ENCODE assay signal across 8 cellular contexts in genomic region chr15:88638626-88639372, GRCh38. TPM values are rescaled to one million over a fixed set of nuclear protein-coding genes. Genes with fewer than 3 reads are reported as not detected.
DNase-seq lines count a peak whose midpoint lies in the region; ATAC-seq and TF ChIP-seq lines count a peak whose summit lies in the region.

Gene ISG20, plus strand, starts transcription at chr15:88639016. Its CDS starts 351 bp downstream, at chr15:88639367.

- peak within 1 kb of the TSS; percentile 58 for H4K91ac ChIP-seq in H9 (ENCODE audit: insufficient read length, low read depth, low read length)

- no peak within 1 kb of the TSS for H3K23ac ChIP-seq in H9 (ENCODE audit: insufficient read length, low read depth, low read length)

- H3K27ac ChIP-seq in H9 (ENCODE audit: insufficient read length, low read depth, low read length): peak within 1 kb of the TSS; percentile 31
- H3K27ac ChIP-seq in thymus (ENCODE audit: low read depth): peak within 1 kb of the TSS; percentile 100

- no peak within 1 kb of the TSS for H3T11ph ChIP-seq in H9 (ENCODE audit: low read length)

- peaks cover 10% of the 10 kb centered on the region; the same call in 1 of the 2 replicates for H3K4me1 ChIP-seq in H9 (ENCODE audit: insufficient read depth, low read length)
- peaks cover 36% of the 10 kb centered on the region for H3K4me1 ChIP-seq in Loucy (ENCODE audit: insufficient read depth, low read length, poor library complexity, severe bottlenecking)
- peaks cover 42% of the 10 kb centered on the region for H3K4me1 ChIP-seq in thymus (ENCODE audit: control insufficient read depth, insufficient read depth, low read length)

- peaks cover 37 to 45% of the 10 kb centered on the region in 2 experiments for H3K4me1 Mint-ChIP-seq in H9
- peaks cover 80% of the 10 kb centered on the region for H3K4me1 Mint-ChIP-seq in activated naive CD4-positive, alpha-beta T cell treated with anti-CD3 and anti-CD28 coated beads, Interleukin-2, amount 50 U/mL, for 24 hours
- H3K4me1 Mint-ChIP-seq in osteocyte (ENCODE audit: unreplicated experiment): peaks cover 40% of the 10 kb centered on the region

- no peaks in the 10 kb centered on the region for H3F3A ChIP-seq in Loucy (ENCODE audit: low read depth)

- H2BK5ac ChIP-seq in H9 (ENCODE audit: insufficient read length, low read length): no peak within 1 kb of the TSS

- WGBS in H9 (ENCODE audit: extremely low coverage, insufficient read length, low lambda C conversion rate): no CpG with 5 or more reads among the region's 27 CpGs
- 10% methylated on average over 27 of the region's 27 CpGs for WGBS in thymus

- H4K20me1 ChIP-seq in H9 (ENCODE audit: control insufficient read depth, insufficient read depth, insufficient read length) (no peaks in the 10 kb centered on the region), Loucy (ENCODE audit: insufficient read depth, low read length, poor library complexity, severe bottlenecking) (no peaks in the 10 kb centered on the region)

- no peaks in the 10 kb centered on the region for H3K79me1 ChIP-seq in H9 (ENCODE audit: insufficient read depth, low read depth, low read length, poor library complexity, severe bottlenecking)

- peak within 1 kb of the TSS; percentile 17 for H2BK12ac ChIP-seq in H9 (ENCODE audit: insufficient read length, low read depth, low read length)

- ATAC-seq in SK-N-SH treated with all-trans-retinoic acid at 6 μM for 48 hours: peak; percentile 93

- H2AFZ ChIP-seq in H9 (ENCODE audit: low read length) (no peak within 1 kb of the TSS), Loucy (ENCODE audit: low read length) (peak within 1 kb of the TSS; percentile 7; the same call in 1 of the 2 replicates)

- H4K8ac ChIP-seq in H9 (replicated peaks; ENCODE audit: insufficient read length, low read depth, low read length): no peak within 1 kb of the TSS

- H2BK120ac ChIP-seq in H9 (ENCODE audit: low read depth, low read length, poor library complexity, severe bottlenecking): no peak within 1 kb of the TSS

- H3K36me3 Mint-ChIP-seq in H9 (ENCODE audit: insufficient read depth in 1 of 3, low read depth in 3 of 3) (peaks cover 0 to 15% (median 0%) of the 10 kb centered on the region in 3 experiments; a peak in 3 of 7 replicates), osteocyte (ENCODE audit: unreplicated experiment) (no peaks in the 10 kb centered on the region)
- H3K36me3 Mint-ChIP-seq in activated naive CD4-positive, alpha-beta T cell treated with anti-CD3 and anti-CD28 coated beads, Interleukin-2, amount 50 U/mL, for 24 hours: peaks cover 19% of the 10 kb centered on the region

- H3K4me3 Mint-ChIP-seq in H9: peak within 1 kb of the TSS; percentile 37 to 56; a peak in 4 of 5 replicates
- H3K4me3 Mint-ChIP-seq in activated naive CD4-positive, alpha-beta T cell treated with anti-CD3 and anti-CD28 coated beads, Interleukin-2, amount 50 U/mL, for 24 hours: peak within 1 kb of the TSS; percentile 92
- peak within 1 kb of the TSS; percentile 81 for H3K4me3 Mint-ChIP-seq in osteocyte (ENCODE audit: unreplicated experiment)

- H3K36me3 ChIP-seq in Loucy (ENCODE audit: insufficient read depth, low read length) (no peaks in the 10 kb centered on the region), thymus (ENCODE audit: control insufficient read depth, insufficient read depth) (peaks cover 25% of the 10 kb centered on the region)

- H3K79me2 ChIP-seq in H9 (ENCODE audit: insufficient read depth, low read length) (no peaks in the 10 kb centered on the region), Loucy (ENCODE audit: insufficient read depth, low read length) (no peaks in the 10 kb centered on the region)

- no peak within 1 kb of the TSS for H2AK5ac ChIP-seq in H9 (ENCODE audit: insufficient read length, low read length)

- peak within 1 kb of the TSS; percentile 79 to 90 (median 84) for H3K27ac Mint-ChIP-seq in H9
- peak within 1 kb of the TSS; percentile 98 for H3K27ac Mint-ChIP-seq in activated naive CD4-positive, alpha-beta T cell treated with anti-CD3 and anti-CD28 coated beads, Interleukin-2, amount 50 U/mL, for 24 hours
- peak within 1 kb of the TSS; percentile 97 for H3K27ac Mint-ChIP-seq in osteocyte (ENCODE audit: unreplicated experiment)

- no peak within 1 kb of the TSS for H3K56ac ChIP-seq in H9 (ENCODE audit: insufficient read length, low read depth, low read length)

- H3K4me3 ChIP-seq in Loucy (ENCODE audit: low read length, poor library complexity, severe bottlenecking) (peak within 1 kb of the TSS; percentile 66), thymus (ENCODE audit: low read length) (peak within 1 kb of the TSS; percentile 58)

- H3K9me3 Mint-ChIP-seq in H9: no peaks in the 10 kb centered on the region
- H3K9me3 Mint-ChIP-seq in activated naive CD4-positive, alpha-beta T cell treated with anti-CD3 and anti-CD28 coated beads, Interleukin-2, amount 50 U/mL, for 24 hours: no peaks in the 10 kb centered on the region
- no peaks in the 10 kb centered on the region for H3K9me3 Mint-ChIP-seq in osteocyte (ENCODE audit: unreplicated experiment)

- peak within 1 kb of the TSS; percentile 85 for H3K14ac ChIP-seq in H9 (ENCODE audit: insufficient read depth, low read length)

- peaks cover 5% of the 10 kb centered on the region for H3K23me2 ChIP-seq in H9 (ENCODE audit: insufficient read length, low read depth, low read length, poor library complexity, severe bottlenecking)

- peak within 1 kb of the TSS; percentile 21; the same call in 1 of the 2 replicates for H3K4ac ChIP-seq in H9 (ENCODE audit: low read depth, low read length)

- H3K9me3 ChIP-seq in H9 (ENCODE audit: control insufficient read depth, low read depth, low read length) (no peaks in the 10 kb centered on the region), Loucy (ENCODE audit: insufficient read depth, low read depth, low read length) (no peaks in the 10 kb centered on the region), thymus (ENCODE audit: control insufficient read depth) (peaks cover 1% of the 10 kb centered on the region)

- H3K27me3 Mint-ChIP-seq in H9 (ENCODE audit: low read depth) (peaks cover 4% of the 10 kb centered on the region), osteocyte (ENCODE audit: unreplicated experiment) (no peaks in the 10 kb centered on the region)
- H3K27me3 Mint-ChIP-seq in activated naive CD4-positive, alpha-beta T cell treated with anti-CD3 and anti-CD28 coated beads, Interleukin-2, amount 50 U/mL, for 24 hours: no peaks in the 10 kb centered on the region

- H3K4me2 ChIP-seq in H9 (ENCODE audit: insufficient read depth, insufficient read length, low read length) (peak within 1 kb of the TSS; percentile 45), Loucy (ENCODE audit: low read depth, low read length, poor library complexity, severe bottlenecking) (peak within 1 kb of the TSS; percentile 68)

- TF ChIP-seq CTCF in H9 (conservative IDR thresholded peaks at IDR 0.05) (peak; percentile 56), Loucy (conservative IDR thresholded peaks at IDR 0.05; ENCODE audit: low read length) (peak; percentile 28; the same call in 1 of the 2 replicates), osteocyte (IDR thresholded peaks at IDR 0.05) (peak; percentile 55)

- H3K27me3 ChIP-seq in H9 (ENCODE audit: insufficient read depth, low read length) (no peaks in the 10 kb centered on the region), Loucy (ENCODE audit: insufficient read depth, low read length, poor library complexity, severe bottlenecking) (no peaks in the 10 kb centered on the region), thymus (ENCODE audit: control insufficient read depth, insufficient read depth) (no peaks in the 10 kb centered on the region)

- H2BK15ac ChIP-seq in H9 (ENCODE audit: low read depth, low read length): no peak within 1 kb of the TSS

- no peak within 1 kb of the TSS for H4K5ac ChIP-seq in H9 (ENCODE audit: insufficient read length, low read depth, low read length)

- H3K9me2 ChIP-seq in Loucy (replicated peaks; ENCODE audit: low read depth, low read length): no peaks in the 10 kb centered on the region

- H3K18ac ChIP-seq in H9 (ENCODE audit: insufficient read length, low read depth, low read length): peak within 1 kb of the TSS; percentile 61

- peak; percentile 83 for DNase-seq in GM04503 (ENCODE audit: low read depth)
- DNase-seq in H9: peak; percentile 96
- peak; percentile 97 for DNase-seq in glomerular visceral epithelial cell (ENCODE audit: extremely low spot score)
- peak; percentile 95 for DNase-seq in osteocyte (ENCODE audit: extremely low spot score, unreplicated experiment)

- no peak within 1 kb of the TSS for H3K9ac ChIP-seq in H9 (ENCODE audit: extremely low read depth, insufficient read length, low read length)
- H3K9ac ChIP-seq in Loucy (ENCODE audit: low read depth, low read length, poor library complexity, severe bottlenecking): peak within 1 kb of the TSS; percentile 64

- H2BK20ac ChIP-seq in H9 (ENCODE audit: low read depth, low read length, poor library complexity, severe bottlenecking): no peak within 1 kb of the TSS

TF ChIP-seq in SK-N-SH treated with all-trans-retinoic acid at 6 μM for 48 hours, 23 proteins besides CTCF, POLR2A, EP300 and RAD21:
- TF ChIP-seq ZNF8 (CRISPR knock-in tag; IDR thresholded peaks at IDR 0.05) (no peak), ZC3H10 (CRISPR knock-in tag; IDR thresholded peaks at IDR 0.05) (0 out of 2 replicates have a peak, but pooled peaks have one; percentile 29), ZFP30 (CRISPR knock-in tag; IDR thresholded peaks at IDR 0.05) (no peak), ZFP3 (CRISPR knock-in tag; IDR thresholded peaks at IDR 0.05) (0 out of 2 replicates have a peak, but pooled peaks have one; percentile 48), ISL1 (CRISPR knock-in tag; IDR thresholded peaks at IDR 0.05) (no peak), SNAI2 (CRISPR knock-in tag; IDR thresholded peaks at IDR 0.05) (peak; percentile 70; the same call in 1 of the 2 replicates), GLIS3 (CRISPR knock-in tag; IDR thresholded peaks at IDR 0.05) (no peak), CSRNP3 (CRISPR knock-in tag; IDR thresholded peaks at IDR 0.05) (no peak)

RNA-seq across cellular contexts. Expression of gene ISG20, which starts in this region (rescaled TPM):
- total RNA-seq in H9 (2021) (4.4 and 7.4 TPM in 2 replicates), osteocyte (8.4 and 10.2 TPM in 2 replicates)
- polyA plus RNA-seq in thymus: 272 TPM

Comparison
In these comparisons a context has a peak if more than half of its experiments do, and no peak if none do; other contexts are left out.
1. Peak in every context shown above with its lines: DNase-seq, ATAC-seq, H3K4me3 ChIP-seq and H3K27ac ChIP-seq.